Comparison of ENCODE assay signal across 21 cellular contexts in genomic region chr1:231485029-231485784, GRCh38. TPM values are rescaled to one million over a fixed set of nuclear protein-coding genes. Genes with fewer than 3 reads are reported as not detected.
DNase-seq lines count a peak whose midpoint lies in the region; ATAC-seq and TF ChIP-seq lines count a peak whose summit lies in the region.
"Had no signal": no experiment of that assay in that cellular context is flagged by ENCODE, and none has a peak within 500 bp of the region (broad histone marks: within the 10 kb centered on the region; RNA-seq: fewer than 3 reads in every experiment).

No MANE protein-coding gene starts in this region.

- H4K20me1 ChIP-seq in SK-N-SH (ENCODE audit: insufficient read depth): no peaks in the 10 kb centered on the region
- no peaks in the 10 kb centered on the region for H4K20me1 ChIP-seq in smooth muscle cell (ENCODE audit: low read depth)

- H3F3A ChIP-seq in SK-N-SH (replicated peaks; ENCODE audit: insufficient read depth) (no peaks in the 10 kb centered on the region), smooth muscle cell (ENCODE audit: low read depth) (no peaks in the 10 kb centered on the region)

- 80% methylated on average over 6 of the region's 6 CpGs for WGBS in SK-N-SH (ENCODE audit: low lambda C conversion rate)
- WGBS in smooth muscle cell (ENCODE audit: low lambda C conversion rate): 59% methylated on average over 6 of the region's 6 CpGs
- WGBS in lower leg skin, 2 donors: 45 to 50% methylated on average over 6 of the region's 6 CpGs

- no peak for TF ChIP-seq RAD21 in SK-N-SH (IDR thresholded peaks at IDR 0.05; ENCODE audit: low read length)

- no peak overlapping the region for H3K27ac ChIP-seq in SK-N-SH (ENCODE audit: low read depth in 2 of 2, low read length in 1 of 2)
- no peak overlapping the region for H3K27ac ChIP-seq in smooth muscle cell (ENCODE audit: low read depth)
- H3K27ac ChIP-seq: Peyer's patch, SJSA1 had no signal

- no peaks in the 10 kb centered on the region for H3K36me3 ChIP-seq in SK-N-SH (replicated peaks in 1 of 2; ENCODE audit: control insufficient read depth in 1 of 2, insufficient read depth in 2 of 2, low read length in 1 of 2)
- no peaks in the 10 kb centered on the region for H3K36me3 ChIP-seq in smooth muscle cell (ENCODE audit: low read depth)
- H3K36me3 ChIP-seq: BE2C, Peyer's patch, SJSA1 had no signal

- H2AFZ ChIP-seq in SK-N-SH (ENCODE audit: low read depth) (0 out of 2 replicates have a peak overlapping the region, but pooled peaks have one; percentile 47), smooth muscle cell (ENCODE audit: low read depth) (peak overlapping the region; percentile 5)

- CTCF ChIA-PET in SK-N-SH (lab: Yijun Ruan, JAX): interaction anchor here (1.2 kb wide), 1 partner anchor 128 kb away, joined by 3 read pairs; no protein-coding TSS in a partner anchor

- no peak for TF ChIP-seq POLR2A in lower leg skin (IDR thresholded peaks at IDR 0.05)

- H3K9me3 ChIP-seq in SK-N-SH (no peaks in the 10 kb centered on the region), smooth muscle cell (replicated peaks; ENCODE audit: low read depth) (no peaks in the 10 kb centered on the region)
- H3K9me3 ChIP-seq: BE2C, Peyer's patch, SJSA1 had no signal

- TF ChIP-seq CTCF in SK-N-SH (IDR thresholded peaks at IDR 0.05) (no peak), fibroblast of mammary gland (conservative IDR thresholded peaks at IDR 0.05; ENCODE audit: control insufficient read depth, insufficient read depth, low read depth, low read length) (no peak), smooth muscle cell (IDR thresholded peaks at IDR 0.05; ENCODE audit: borderline replicate concordance, insufficient read depth, poor library complexity, severe bottlenecking) (no peak), lower leg skin (IDR thresholded peaks at IDR 0.05) (no peak)

- no peaks in the 10 kb centered on the region for H3K4me1 ChIP-seq in SK-N-SH (ENCODE audit: control insufficient read depth in 1 of 2, insufficient read depth in 2 of 2, low read depth in 1 of 2, low read length in 1 of 2)
- no peaks in the 10 kb centered on the region for H3K4me1 ChIP-seq in smooth muscle cell (ENCODE audit: low read depth)
- H3K4me1 ChIP-seq: BE2C, Peyer's patch, SJSA1 had no signal

- ATAC-seq in SK-N-SH treated with all-trans-retinoic acid at 6 μM for 48 hours: no peak; the same call in 2 of the 3 replicates

- POLR2A ChIA-PET in SK-N-SH (lab: Yijun Ruan, JAX): no interaction called here

- no peaks in the 10 kb centered on the region for H3K9me2 ChIP-seq in SK-N-SH

- H3K4me3 ChIP-seq in SK-N-SH (ENCODE audit: low read depth in 2 of 2, low read length in 1 of 2) (no peak overlapping the region), fibroblast of mammary gland (ENCODE audit: control insufficient read depth, low read depth, low read length) (no peak overlapping the region), smooth muscle cell (no peak overlapping the region), lower leg skin (ENCODE audit: low read depth, poor library complexity, severe bottlenecking) (no peak overlapping the region)
- H3K4me3 ChIP-seq: Peyer's patch, SJSA1 had no signal

- DNase-seq in SK-N-SH (no peak), amniotic epithelial cell (ENCODE audit: low read depth) (peak; percentile 27), fibroblast of mammary gland (ENCODE audit: low read depth) (peak; percentile 22), smooth muscle cell (lab: John Stamatoyannopoulos, UW; ENCODE audit: unreplicated experiment) (no peak), DMS114 treated with DMSO at 0.1 percent for 48 hours (lab: John Stamatoyannopoulos, UW; ENCODE audit: unreplicated experiment) (no peak), epidermal melanocyte (ENCODE audit: insufficient read length, low spot score) (no peak), lower leg skin (ENCODE audit: low spot score in 2 of 2) (no peak)
- DNase-seq: 8988T; BE2C; CD4-positive, CD25-positive, alpha-beta regulatory T cell; COR-L47; DMS53; H7; NCI-H1105 treated with DMSO at 0.1 percent for 48 hours; NCI-H1694; NCI-H2081 treated with DMSO at 0.1 percent for 48 hours; NCI-H748 treated with DMSO at 0.1 percent for 48 hours; NK-92 treated with Interleukin-12 subunit alpha and Interleukin-12 subunit beta, amount 100 ng/mL, for 24 hours; Peyer's patch had no signal

- no peak overlapping the region for H3K4me2 ChIP-seq in SK-N-SH
- peak overlapping the region; percentile 8 for H3K4me2 ChIP-seq in smooth muscle cell

- H3K79me2 ChIP-seq in SK-N-SH (ENCODE audit: insufficient read depth) (no peaks in the 10 kb centered on the region), smooth muscle cell (ENCODE audit: low read depth) (no peaks in the 10 kb centered on the region)

- intact Hi-C loops in lower leg skin (cut with DNase I; ENCODE audit: low total_unique reads): no loop called here

- TF ChIP-seq EP300 in SK-N-SH (IDR thresholded peaks at IDR 0.05; ENCODE audit: borderline replicate concordance in 1 of 2, low read depth in 1 of 2, low read length in 1 of 2): no peak

- H3K9ac ChIP-seq in SK-N-SH: no peak overlapping the region
- H3K9ac ChIP-seq in smooth muscle cell (ENCODE audit: low read depth): no peak overlapping the region

- H3K27me3 ChIP-seq in SK-N-SH (ENCODE audit: insufficient read depth) (no peaks in the 10 kb centered on the region), smooth muscle cell (ENCODE audit: low read depth) (no peaks in the 10 kb centered on the region)
- H3K27me3 ChIP-seq: BE2C, Peyer's patch had no signal

TF ChIP-seq in SK-N-SH, 30 proteins besides CTCF, POLR2A, EP300 and RAD21:
- TF ChIP-seq NRF1 (IDR thresholded peaks at IDR 0.05; ENCODE audit: low read depth, low read length) (no peak), SIN3A (IDR thresholded peaks at IDR 0.05; ENCODE audit: borderline replicate concordance, low read depth, low read length) (no peak), NFIC (IDR thresholded peaks at IDR 0.05; ENCODE audit: borderline replicate concordance) (no peak), ELF1 (IDR thresholded peaks at IDR 0.05) (no peak)
- TF ChIP-seq, protein P1, sequence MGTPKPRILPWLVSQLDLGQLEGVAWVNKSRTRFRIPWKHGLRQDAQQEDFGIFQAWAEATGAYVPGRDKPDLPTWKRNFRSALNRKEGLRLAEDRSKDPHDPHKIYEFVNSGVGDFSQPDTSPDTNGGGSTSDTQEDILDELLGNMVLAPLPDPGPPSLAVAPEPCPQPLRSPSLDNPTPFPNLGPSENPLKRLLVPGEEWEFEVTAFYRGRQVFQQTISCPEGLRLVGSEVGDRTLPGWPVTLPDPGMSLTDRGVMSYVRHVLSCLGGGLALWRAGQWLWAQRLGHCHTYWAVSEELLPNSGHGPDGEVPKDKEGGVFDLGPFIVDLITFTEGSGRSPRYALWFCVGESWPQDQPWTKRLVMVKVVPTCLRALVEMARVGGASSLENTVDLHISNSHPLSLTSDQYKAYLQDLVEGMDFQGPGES (IDR thresholded peaks at IDR 0.05; ENCODE audit: low read depth, low read length): no peak

TF ChIP-seq in SK-N-SH treated with all-trans-retinoic acid at 6 μM for 48 hours, 23 proteins besides CTCF, POLR2A, EP300 and RAD21:
- TF ChIP-seq OSR1 (CRISPR knock-in tag; IDR thresholded peaks at IDR 0.05) (no peak), CSRNP3 (CRISPR knock-in tag; IDR thresholded peaks at IDR 0.05) (no peak), ZFP3 (CRISPR knock-in tag; IDR thresholded peaks at IDR 0.05) (no peak), PPARA (CRISPR knock-in tag; IDR thresholded peaks at IDR 0.05; ENCODE audit: borderline replicate concordance) (no peak), ZNF565 (CRISPR knock-in tag; conservative IDR thresholded peaks at IDR 0.05; ENCODE audit: low read depth) (no peak), ZFP30 (CRISPR knock-in tag; IDR thresholded peaks at IDR 0.05) (no peak), CSDC2 (CRISPR knock-in tag; IDR thresholded peaks at IDR 0.05) (no peak), ZNF8 (CRISPR knock-in tag; IDR thresholded peaks at IDR 0.05) (no peak), GLIS3 (CRISPR knock-in tag; IDR thresholded peaks at IDR 0.05) (no peak), SNAI2 (CRISPR knock-in tag; IDR thresholded peaks at IDR 0.05) (no peak), ZNF70 (CRISPR knock-in tag; IDR thresholded peaks at IDR 0.05) (no peak)
- TF ChIP-seq, protein P2, sequence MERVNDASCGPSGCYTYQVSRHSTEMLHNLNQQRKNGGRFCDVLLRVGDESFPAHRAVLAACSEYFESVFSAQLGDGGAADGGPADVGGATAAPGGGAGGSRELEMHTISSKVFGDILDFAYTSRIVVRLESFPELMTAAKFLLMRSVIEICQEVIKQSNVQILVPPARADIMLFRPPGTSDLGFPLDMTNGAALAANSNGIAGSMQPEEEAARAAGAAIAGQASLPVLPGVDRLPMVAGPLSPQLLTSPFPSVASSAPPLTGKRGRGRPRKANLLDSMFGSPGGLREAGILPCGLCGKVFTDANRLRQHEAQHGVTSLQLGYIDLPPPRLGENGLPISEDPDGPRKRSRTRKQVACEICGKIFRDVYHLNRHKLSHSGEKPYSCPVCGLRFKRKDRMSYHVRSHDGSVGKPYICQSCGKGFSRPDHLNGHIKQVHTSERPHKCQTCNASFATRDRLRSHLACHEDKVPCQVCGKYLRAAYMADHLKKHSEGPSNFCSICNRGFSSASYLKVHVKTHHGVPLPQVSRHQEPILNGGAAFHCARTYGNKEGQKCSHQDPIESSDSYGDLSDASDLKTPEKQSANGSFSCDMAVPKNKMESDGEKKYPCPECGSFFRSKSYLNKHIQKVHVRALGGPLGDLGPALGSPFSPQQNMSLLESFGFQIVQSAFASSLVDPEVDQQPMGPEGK (CRISPR knock-in tag; IDR thresholded peaks at IDR 0.05; ENCODE audit: borderline replicate concordance): no peak

RNA-seq across cellular contexts. Expression of gene TSNAX, which starts 43.3 kb away (rescaled TPM):
- polyA plus RNA-seq in SK-N-SH (2012; rRNA removed) (15.7 and 21.0 TPM in 2 replicates), smooth muscle cell (22.6 and 24.0 TPM in 2 replicates)
- 23.2 and 27.4 TPM in 2 replicates for polyA plus RNA-seq in SK-N-SH (2012; cell fraction: cytosol; rRNA removed)
- 6.3 and 18.2 TPM in 2 replicates for polyA plus RNA-seq in SK-N-SH (2012; cell fraction: nucleus; rRNA removed)
- total RNA-seq in smooth muscle cell (36.5 and 42.4 TPM in 2 replicates), lower leg skin (10 to 100 TPM; 25.1 to 39.9 (median 28.9) TPM)

Comparison
In these comparisons a context has a peak if more than half of its experiments do, and no peak if none do; other contexts are left out.
1. DNase-seq: peak in amniotic epithelial cell (single experiment) and fibroblast of mammary gland (single experiment); none in SK-N-SH (single experiment), smooth muscle cell (single experiment), DMS114 treated with DMSO at 0.1 percent for 48 hours (single experiment), epidermal melanocyte (single experiment) and lower leg skin (0 of 2).